In the genomic region with DNA sequence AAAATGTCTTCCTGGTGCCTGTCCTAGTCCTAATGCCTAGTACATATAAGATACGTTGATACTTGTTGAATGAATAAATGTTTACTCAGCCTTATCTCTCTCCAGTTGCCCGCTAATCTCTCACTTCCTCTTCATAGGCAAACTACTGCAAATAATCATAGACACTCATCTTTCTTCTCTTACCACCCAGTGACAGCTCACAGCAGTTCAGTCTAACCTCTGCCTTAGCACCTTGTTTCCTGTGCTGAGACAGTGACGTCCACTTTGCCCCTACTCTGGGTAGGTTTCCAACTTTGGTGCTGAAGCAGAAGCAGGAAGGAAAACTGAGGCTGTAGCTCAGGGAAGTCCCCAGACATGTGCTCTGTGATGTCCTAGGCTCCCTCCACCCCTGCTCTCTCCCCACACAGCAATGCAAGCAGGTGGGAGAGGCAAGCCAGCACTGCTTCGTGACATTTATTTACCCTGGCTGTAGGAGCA, we compare ENCODE assay signal across 8 cellular contexts. TPM values are rescaled to one million over a fixed set of nuclear protein-coding genes. Genes with fewer than 3 reads are reported as not detected.
A peak's percentile ranks its signal among the peaks of the same experiment; 100 is the strongest.
DNase-seq lines count a peak whose midpoint lies in the region; ATAC-seq and TF ChIP-seq lines count a peak whose summit lies in the region.
"Had no signal": no experiment of that assay in that cellular context is flagged by ENCODE, and none has a peak within 500 bp of the region (broad histone marks: within the 10 kb centered on the region; RNA-seq: fewer than 3 reads in every experiment).

No MANE protein-coding gene starts in this region.

- TF ChIP-seq POLR2A in spleen (IDR thresholded peaks at IDR 0.05): no peak
- no peak for TF ChIP-seq POLR2A in testis (IDR thresholded peaks at IDR 0.05)

- H3K27ac ChIP-seq in spleen: no peak overlapping the region
- H3K27ac ChIP-seq in testis: no peak overlapping the region
- H3K27ac ChIP-seq: suprapubic skin had no signal

- H3K36me3 ChIP-seq in spleen (no peaks in the 10 kb centered on the region), testis (ENCODE audit: low read depth, missing control alignments) (no peaks in the 10 kb centered on the region)
- H3K36me3 ChIP-seq: suprapubic skin had no signal

- ATAC-seq in GM18909 (IDR thresholded peaks at IDR 0.05; ENCODE audit: poor library complexity, unreplicated experiment) (peak; percentile 86), HG02973 (IDR thresholded peaks at IDR 0.05; ENCODE audit: unreplicated experiment) (peak; percentile 73)

- DNase-seq in OCI-M1 (lab: John Stamatoyannopoulos, UW) (peak; percentile 79), spleen (peak; percentile 30), testis (no peak), T-helper 9 cell (no peak), NCI-H2171 (lab: John Stamatoyannopoulos, UW) (no peak)

- H3K27me3 ChIP-seq in spleen (replicated peaks in 1 of 7) (no peaks in the 10 kb centered on the region), testis (no peaks in the 10 kb centered on the region)
- H3K27me3 ChIP-seq: suprapubic skin had no signal

- H3K4me1 ChIP-seq in spleen (no peaks in the 10 kb centered on the region), testis (peaks cover 4% of the 10 kb centered on the region)
- H3K4me1 ChIP-seq: suprapubic skin had no signal

- no peak for TF ChIP-seq CTCF in spleen (IDR thresholded peaks at IDR 0.05 in 8 of 11, conservative IDR thresholded peaks at IDR 0.05 in 3 of 11)
- no peak for TF ChIP-seq CTCF in testis (IDR thresholded peaks at IDR 0.05)

- H3K4me3 ChIP-seq in spleen (no peak overlapping the region), testis (no peak overlapping the region)
- H3K4me3 ChIP-seq: suprapubic skin had no signal

- WGBS in spleen, 5 donors: 46 to 70% (median 60%) methylated on average over 4 of the region's 4 CpGs
- WGBS in testis, 2 donors: 68 to 72% methylated on average over 4 of the region's 4 CpGs

- intact Hi-C loops in spleen (cut with DNase I; ENCODE audit: low total_unique reads) (no loop called here), testis (cut with DNase I; ENCODE audit: low total_unique reads) (no loop called here)

- H3K9me3 ChIP-seq in spleen (no peaks in the 10 kb centered on the region), testis (no peaks in the 10 kb centered on the region)
- H3K9me3 ChIP-seq: suprapubic skin had no signal

RNA-seq across cellular contexts. Expression of a gene that starts 45.5 kb away (rescaled TPM):
- total RNA-seq in spleen (10 to 100 TPM; 12.1 to 49.2 (median 24.8) TPM), testis (10 to 100 TPM; 44.7 to 47.1 TPM)
- polyA plus RNA-seq in spleen (10 to 100 TPM in 1 of 3 donors, 1 to 10 TPM in 2; 4.9 to 15.3 (median 4.9) TPM), testis (ENCODE audit: insufficient read depth, low read depth, low replicate concordance) (38.1 TPM)

Comparison
In these comparisons a context has a peak if more than half of its experiments do, and no peak if none do; other contexts are left out.
1. DNase-seq: peak in OCI-M1 (single experiment) and spleen (single experiment); none in testis (single experiment), T-helper 9 cell (single experiment) and NCI-H2171 (single experiment).